Comparison of ENCODE assay signal across 8 cellular contexts in the genomic region with DNA sequence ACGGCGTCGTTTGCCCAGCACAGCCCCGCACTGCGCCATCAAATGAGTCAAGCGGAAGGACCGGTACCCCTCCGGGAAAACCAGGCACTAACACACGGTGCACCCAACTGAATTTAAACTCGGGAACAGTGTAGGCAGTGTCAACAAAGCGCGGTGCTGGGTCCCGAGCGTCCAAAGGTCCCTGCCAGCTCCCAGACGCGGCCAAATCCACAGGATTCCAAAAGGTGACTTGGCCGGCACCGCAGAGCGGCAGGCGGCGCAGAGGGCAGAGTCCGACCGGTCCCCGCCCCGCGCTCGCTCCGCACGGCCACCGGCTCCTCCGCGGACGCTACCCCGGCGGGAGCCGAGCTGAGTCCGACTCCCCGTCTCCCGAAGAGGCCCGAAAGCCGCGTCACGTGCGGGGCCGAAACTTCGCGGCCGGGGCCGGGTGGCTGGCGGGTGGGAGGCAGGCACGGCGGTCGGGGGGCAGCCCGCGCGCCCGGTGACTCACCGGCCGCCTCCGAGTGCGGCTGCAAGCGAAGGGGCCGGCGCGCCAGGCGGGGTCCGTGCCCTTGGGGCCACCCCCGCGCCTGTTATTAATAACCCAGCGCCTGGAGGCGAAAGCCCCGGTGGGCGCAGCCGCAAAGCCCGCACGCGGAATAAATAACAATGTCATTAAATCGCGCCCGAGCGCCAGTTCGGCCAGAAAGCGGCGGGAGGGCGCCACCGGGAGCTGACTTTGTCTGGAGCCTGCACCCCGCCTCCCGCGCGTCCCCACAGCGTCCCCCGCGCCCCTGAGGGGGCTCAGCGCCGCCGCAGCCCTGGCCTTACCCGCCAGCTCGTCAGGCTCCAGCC. TPM values are rescaled to one million over a fixed set of nuclear protein-coding genes. Genes with fewer than 3 reads are reported as not detected.
A peak's percentile ranks its signal among the peaks of the same experiment; 100 is the strongest.
DNase-seq lines count a peak whose midpoint lies in the region; ATAC-seq and TF ChIP-seq lines count a peak whose summit lies in the region.

No MANE protein-coding gene starts in this region.

- H3K27ac Mint-ChIP-seq in GM23338 = no peak overlapping the region
- peak overlapping the region in 1 of 2 donors; percentile 12 for H3K27ac Mint-ChIP-seq in T-cell
- H3K27ac Mint-ChIP-seq in dendritic cell treated with granulocyte-macrophage colony-stimulating factor and Interleukin-4, amounts not matched to agents 40 ng/mL and 50 ng/mL, for 4 days = peak overlapping the region; percentile 42

- H2AFZ ChIP-seq in GM23338 (peak overlapping the region; percentile 87), Karpas-422 (ENCODE audit: low read length) (peak overlapping the region; percentile 98)

- H3K4me1 Mint-ChIP-seq in GM23338 = peaks cover 24% of the 10 kb centered on the region
- H3K4me1 Mint-ChIP-seq in T-cell = peaks cover 9 to 13% (median 11%) of the 10 kb centered on the region in 3 donors
- peaks cover 13% of the 10 kb centered on the region for H3K4me1 Mint-ChIP-seq in dendritic cell treated with granulocyte-macrophage colony-stimulating factor and Interleukin-4, amounts not matched to agents 40 ng/mL and 50 ng/mL, for 4 days (ENCODE audit: low read depth)

- POLR2A ChIA-PET in T-cell (lab: Charles Lee) = no interaction called here

- H3K36me3 ChIP-seq in GM23338 (ENCODE audit: insufficient read depth) (no peaks in the 10 kb centered on the region), Karpas-422 (ENCODE audit: insufficient read depth, low read length) (no peaks in the 10 kb centered on the region), left lung (no peaks in the 10 kb centered on the region)

- H3K4me2 ChIP-seq in GM23338 (peak overlapping the region; percentile 85), Karpas-422 (ENCODE audit: low read depth, low read length, poor library complexity, severe bottlenecking) (peak overlapping the region; percentile 80)

- peaks cover 11% of the 10 kb centered on the region for H3K36me3 Mint-ChIP-seq in GM23338 (ENCODE audit: low read depth)
- H3K36me3 Mint-ChIP-seq in T-cell = peaks cover 5% of the 10 kb centered on the region
- H3K36me3 Mint-ChIP-seq in dendritic cell treated with granulocyte-macrophage colony-stimulating factor and Interleukin-4, amounts not matched to agents 40 ng/mL and 50 ng/mL, for 4 days (ENCODE audit: low read depth) = no peaks in the 10 kb centered on the region

- H3K4me3 Mint-ChIP-seq in GM23338 = peak overlapping the region; percentile 86
- peak overlapping the region; percentile 74 to 81 (median 78) for H3K4me3 Mint-ChIP-seq in T-cell
- H3K4me3 Mint-ChIP-seq in dendritic cell treated with granulocyte-macrophage colony-stimulating factor and Interleukin-4, amounts not matched to agents 40 ng/mL and 50 ng/mL, for 4 days = peak overlapping the region; percentile 87

- peak overlapping the region; percentile 77 for H3K9ac ChIP-seq in Karpas-422 (ENCODE audit: low read length)

- TF ChIP-seq CTCF in GM23338 (conservative IDR thresholded peaks at IDR 0.05; ENCODE audit: low read depth in 2 of 2) (peak in 1 of 2 experiments; percentile 22; a peak in 1 of 4 replicates), left lung (IDR thresholded peaks at IDR 0.05) (no peak)

- peaks cover 8% of the 10 kb centered on the region for H4K20me1 ChIP-seq in GM23338 (replicated peaks; ENCODE audit: insufficient read depth)
- H4K20me1 ChIP-seq in Karpas-422 (ENCODE audit: insufficient read depth, low read depth, low read length) = peaks cover 20% of the 10 kb centered on the region; the same call in 1 of the 2 replicates

- H3K9me3 ChIP-seq in Karpas-422 (ENCODE audit: low read length) = no peaks in the 10 kb centered on the region
- no peaks in the 10 kb centered on the region for H3K9me3 ChIP-seq in left lung

- peaks cover 18% of the 10 kb centered on the region for H3K4me1 ChIP-seq in GM23338 (ENCODE audit: insufficient read depth)
- H3K4me1 ChIP-seq in Karpas-422 (ENCODE audit: low read length) = peaks cover 47% of the 10 kb centered on the region
- H3K4me1 ChIP-seq in left lung = peaks cover 0 to 8% of the 10 kb centered on the region in 2 donors

- H3K79me2 ChIP-seq in GM23338 (replicated peaks; ENCODE audit: insufficient read depth) (peaks cover 34% of the 10 kb centered on the region), Karpas-422 (ENCODE audit: low read length) (no peaks in the 10 kb centered on the region)

- H3K27me3 ChIP-seq in GM23338 (ENCODE audit: insufficient read depth) (peaks cover 32% of the 10 kb centered on the region), Karpas-422 (ENCODE audit: low read length) (no peaks in the 10 kb centered on the region), left lung (peaks cover 0 to 33% of the 10 kb centered on the region in 2 donors)

- CTCF ChIA-PET in T-cell (lab: Charles Lee) = no interaction called here

- H3K27ac ChIP-seq in GM23338 (ENCODE audit: low read depth) = no peak overlapping the region; the same call in 1 of the 2 replicates
- no peak overlapping the region for H3K27ac ChIP-seq in Karpas-422 (ENCODE audit: low read length)
- peak overlapping the region; percentile 80 to 92 for H3K27ac ChIP-seq in left lung

- peaks cover 20% of the 10 kb centered on the region for H3K27me3 Mint-ChIP-seq in GM23338 (ENCODE audit: insufficient read depth, low read depth, poor library complexity)
- H3K27me3 Mint-ChIP-seq in T-cell = peaks cover 46 to 52% of the 10 kb centered on the region in 2 donors
- peaks cover 38% of the 10 kb centered on the region for H3K27me3 Mint-ChIP-seq in dendritic cell treated with granulocyte-macrophage colony-stimulating factor and Interleukin-4, amounts not matched to agents 40 ng/mL and 50 ng/mL, for 4 days

- H3K9me2 ChIP-seq in GM23338 (ENCODE audit: insufficient read depth) (peaks cover 3% of the 10 kb centered on the region; the same call in 1 of the 2 replicates), Karpas-422 (replicated peaks; ENCODE audit: insufficient read depth, low read length) (no peaks in the 10 kb centered on the region)

- intact Hi-C loops in dendritic cell treated with granulocyte-macrophage colony-stimulating factor and Interleukin-4, amounts not matched to agents 40 ng/mL and 50 ng/mL, for 4 days (cut with micrococcal nuclease) = loop anchor here (5.0 kb wide), 1 partner anchor 42 kb away; no protein-coding TSS in a partner anchor
- intact Hi-C loops in left lung (cut with DNase I) = no loop called here

- ATAC-seq in GM23338 = peak; percentile 71
- peak; percentile 23 to 39 (median 30) for ATAC-seq in T-cell (replicated peaks in 1 of 4)
- peak; percentile 77 for ATAC-seq in left lung

- H3K9me3 Mint-ChIP-seq in GM23338 (no peaks in the 10 kb centered on the region; the same call in 1 of the 3 replicates), T-cell (peaks cover 0 to 6% (median 0%) of the 10 kb centered on the region in 3 donors)
- no peaks in the 10 kb centered on the region for H3K9me3 Mint-ChIP-seq in dendritic cell treated with granulocyte-macrophage colony-stimulating factor and Interleukin-4, amounts not matched to agents 40 ng/mL and 50 ng/mL, for 4 days

- H3K4me3 ChIP-seq in GM23338 = peak overlapping the region; percentile 75
- H3K4me3 ChIP-seq in Karpas-422 (ENCODE audit: low read length) = peak overlapping the region; percentile 78
- H3K4me3 ChIP-seq in left lung = peak overlapping the region; percentile 53 to 84

- peak; percentile 10 to 47 for DNase-seq in NCI-H446 (lab: John Stamatoyannopoulos, UW)
- DNase-seq in NCI-H446 treated with DMSO at 0.1 percent for 48 hours (lab: John Stamatoyannopoulos, UW) = no peak
- DNase-seq in GM23338 (ENCODE audit: low spot score) = peak; percentile 72
- DNase-seq in Karpas-422 = peak; percentile 68
- DNase-seq in T-cell = peak in 6 of 34 experiments; percentile 2 to 17 (median 9)
- peak; percentile 57 to 88 for DNase-seq in left lung
- peak; percentile 5 to 7 for DNase-seq in stimulated activated CD4-positive, alpha-beta T cell treated with anti-CD3 and anti-CD28 coated beads, Interleukin-2, amount 100 ng/mL, for 48 hours

- H3F3A ChIP-seq in GM23338 (replicated peaks; ENCODE audit: low read depth) = peaks cover 7% of the 10 kb centered on the region; the same call in 1 of the 2 replicates

TF ChIP-seq in GM23338, 12 proteins besides CTCF, POLR2A, EP300 and RAD21 (continues in another document):
- TF ChIP-seq, protein P1, sequence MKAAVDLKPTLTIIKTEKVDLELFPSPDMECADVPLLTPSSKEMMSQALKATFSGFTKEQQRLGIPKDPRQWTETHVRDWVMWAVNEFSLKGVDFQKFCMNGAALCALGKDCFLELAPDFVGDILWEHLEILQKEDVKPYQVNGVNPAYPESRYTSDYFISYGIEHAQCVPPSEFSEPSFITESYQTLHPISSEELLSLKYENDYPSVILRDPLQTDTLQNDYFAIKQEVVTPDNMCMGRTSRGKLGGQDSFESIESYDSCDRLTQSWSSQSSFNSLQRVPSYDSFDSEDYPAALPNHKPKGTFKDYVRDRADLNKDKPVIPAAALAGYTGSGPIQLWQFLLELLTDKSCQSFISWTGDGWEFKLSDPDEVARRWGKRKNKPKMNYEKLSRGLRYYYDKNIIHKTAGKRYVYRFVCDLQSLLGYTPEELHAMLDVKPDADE (IDR thresholded peaks at IDR 0.05) = no peak
- no peak for TF ChIP-seq NANOG (IDR thresholded peaks at IDR 0.05; ENCODE audit: borderline replicate concordance)
- no peak for TF ChIP-seq EZH2phosphoT487 (IDR thresholded peaks at IDR 0.05; ENCODE audit: unreplicated experiment)
- peak; percentile 44; the same call in 1 of the 2 replicates for TF ChIP-seq CREB1 (CRISPR knock-in tag; IDR thresholded peaks at IDR 0.05; ENCODE audit: low read depth)

RNA-seq across cellular contexts. Expression of a gene that starts 0.8 kb away (rescaled TPM):
- total RNA-seq in GM23338 (2014; rRNA removed; shearing (Covaris generic)) = 17.2 and 19.3 TPM in 2 replicates
- polyA plus RNA-seq in GM23338 (2016; fragmentation: Nextera tagmentation; extraction: Ambion mirVana) = 5.4 and 6.5 TPM in 2 replicates
- 4.7 and 5.5 TPM in 2 replicates for total RNA-seq in Karpas-422 (2014; rRNA removed; shearing (Covaris generic); ENCODE audit: low replicate concordance)
- 1 to 10 TPM in 3 of 5 donors, under 1 TPM in 2; 0.38 to 2.6 (median 1.2) TPM for total RNA-seq in T-cell
- 1 to 10 TPM; 4.4 to 6.0 TPM for total RNA-seq in left lung

Comparison
In these comparisons a context has a peak if more than half of its experiments do, and no peak if none do; other contexts are left out.
1. H3K27ac ChIP-seq: peak in left lung (2 of 2); none in GM23338 (single experiment) and Karpas-422 (single experiment).
2. Peak in every context shown above with its lines, with median percentiles within 50 percentile points of each other: ATAC-seq, H3K4me3 ChIP-seq and H3K4me3 Mint-ChIP-seq.